ENCODE assay signal across 14 cellular contexts in genomic region chr7:16129431-16130126, GRCh38.
A peak's percentile ranks its signal among the peaks of the same experiment; 100 is the strongest.
DNase-seq lines count a peak whose midpoint lies in the region; ATAC-seq, FAIRE-seq and TF ChIP-seq lines count a peak whose summit lies in the region.
"Had no signal": no experiment of that assay in that cellular context is flagged by ENCODE, and none has a peak within 500 bp of the region (broad histone marks: within the 10 kb centered on the region; RNA-seq: fewer than 3 reads in every experiment).

No MANE protein-coding gene starts in this region.

- FAIRE-seq in HTR-8/SVneo (lab: Jason Lieb, UNC), result peak; percentile 68

- in situ Hi-C loops in astrocyte of the cerebellum (cut with HindIII; ENCODE audit: low sequenced_read_pairs), result no loop called here

- no peak for TF ChIP-seq POLR2A in erythroblast (IDR thresholded peaks at IDR 0.05; ENCODE audit: low read length)

- H3K27ac Mint-ChIP-seq in T-helper 17 cell, result no peak overlapping the region

- no peak overlapping the region for H3K4me3 ChIP-seq in astrocyte of the cerebellum (ENCODE audit: low read depth, low read length)
- H3K4me3 ChIP-seq: skin epidermis, stomach had no signal

- no peak for ATAC-seq in T-helper 17 cell

- H3K27me3 Mint-ChIP-seq in T-helper 17 cell, result no peaks in the 10 kb centered on the region
- H3K27me3 Mint-ChIP-seq: central memory CD8-positive, alpha-beta T cell had no signal

- H3K9me3 ChIP-seq in T-helper 17 cell (ENCODE audit: control insufficient read depth, low read length, poor library complexity, severe bottlenecking), result peaks cover 3% of the 10 kb centered on the region

- no peaks in the 10 kb centered on the region for H3K4me1 Mint-ChIP-seq in T-helper 17 cell
- H3K4me1 Mint-ChIP-seq: central memory CD8-positive, alpha-beta T cell had no signal

- no peak overlapping the region for H3K4me3 Mint-ChIP-seq in T-helper 17 cell
- H3K4me3 Mint-ChIP-seq: central memory CD8-positive, alpha-beta T cell had no signal

- DNase-seq in AG08396 (ENCODE audit: low spot score), result peak; percentile 27
- peak; percentile 59 for DNase-seq in HTR-8/SVneo (ENCODE audit: insufficient read length, low spot score)
- DNase-seq in astrocyte of the cerebellum (ENCODE audit: low read depth), result peak; percentile 60
- peak; percentile 94 for DNase-seq in kidney tubule cell (ENCODE audit: low spot score)
- DNase-seq in T-helper 17 cell, result no peak
- DNase-seq in T-helper 2 cell, result no peak
- DNase-seq in erythroblast (lab: John Stamatoyannopoulos, UW), result no peak
- no peak for DNase-seq in NK-92 (lab: John Stamatoyannopoulos, UW; ENCODE audit: unreplicated experiment)
- DNase-seq: DMS153, islet precursor cell, KBM-7, stomach had no signal

- TF ChIP-seq CTCF in astrocyte of the cerebellum (IDR thresholded peaks at IDR 0.05; ENCODE audit: low read depth, low read length, missing control alignments), result no peak

- no peaks in the 10 kb centered on the region for H3K36me3 Mint-ChIP-seq in T-helper 17 cell (ENCODE audit: low read depth)

Comparison
In these comparisons a context has a peak if more than half of its experiments do, and no peak if none do; other contexts are left out.
1. DNase-seq: peak in AG08396 (single experiment), HTR-8/SVneo (single experiment), astrocyte of the cerebellum (single experiment) and kidney tubule cell (single experiment); none in T-helper 17 cell (0 of 3), T-helper 2 cell (0 of 5), erythroblast (0 of 2) and NK-92 (single experiment).